Comparison of ENCODE assay signal across 19 cellular contexts in genomic region chr2:15667579-15668556, GRCh38.
DNase-seq lines count a peak whose midpoint lies in the region; ATAC-seq and TF ChIP-seq lines count a peak whose summit lies in the region.
"Had no signal": no experiment of that assay in that cellular context is flagged by ENCODE, and none has a peak within 500 bp of the region (broad histone marks: within the 10 kb centered on the region; RNA-seq: fewer than 3 reads in every experiment).

No MANE protein-coding gene starts in this region.

- WGBS in mammary epithelial cell (ENCODE audit: low coverage, missing lambda C conversion rate), result 62% methylated on average over 6 of the region's 6 CpGs
- 85% methylated on average over 6 of the region's 6 CpGs for WGBS in thyroid gland, 2 donors

- no peak for TF ChIP-seq POLR2A in thyroid gland (IDR thresholded peaks at IDR 0.05)

- in situ Hi-C loops in mammary epithelial cell (cut with MboI; ENCODE audit: low sequenced_read_pairs in 2 of 2), result no loop called here

- dilution Hi-C loops in mammary epithelial cell (cut with HindIII; ENCODE audit: low sequenced_read_pairs), result no loop called here

- H3K9me3 ChIP-seq in cardiac muscle cell (ENCODE audit: low read depth) (no peaks in the 10 kb centered on the region), mammary epithelial cell (replicated peaks; ENCODE audit: insufficient read depth, low read length) (no peaks in the 10 kb centered on the region), thyroid gland (no peaks in the 10 kb centered on the region), upper lobe of right lung (no peaks in the 10 kb centered on the region)
- H3K9me3 ChIP-seq: Peyer's patch had no signal

- H3K4me1 ChIP-seq in cardiac muscle cell (ENCODE audit: low read depth) (peaks cover 23% of the 10 kb centered on the region), mammary epithelial cell (ENCODE audit: insufficient read depth, low read length) (peaks cover 21% of the 10 kb centered on the region), thyroid gland (peaks cover 4 to 20% of the 10 kb centered on the region in 2 donors), upper lobe of right lung (no peaks in the 10 kb centered on the region)

- H3K79me2 ChIP-seq in mammary epithelial cell (ENCODE audit: insufficient read depth, low read length), result no peaks in the 10 kb centered on the region

- CTCF ChIA-PET in mammary epithelial cell (lab: Charles Lee; ENCODE audit: low non-redundant PET), result no interaction called here

- H3K27ac ChIP-seq in cardiac muscle cell (peak overlapping the region; percentile 78), mammary epithelial cell (ENCODE audit: insufficient read depth, low read depth, low read length) (no peak overlapping the region), thyroid gland (peak overlapping the region in 2 of 3 donors; percentile 28 to 53), upper lobe of right lung (no peak overlapping the region)
- H3K27ac ChIP-seq: 22Rv1, dorsolateral prefrontal cortex had no signal

- H3K4me2 ChIP-seq in mammary epithelial cell (ENCODE audit: insufficient read depth, low read depth, low read length), result peak overlapping the region; percentile 37

- intact Hi-C loops in Right ventricle myocardium superior (cut with DNase I), result no loop called here
- intact Hi-C loops in mammary epithelial cell (cut with micrococcal nuclease), result no loop called here
- intact Hi-C loops in thyroid gland (cut with DNase I), result no loop called here
- intact Hi-C loops in upper lobe of right lung (cut with DNase I), result no loop called here

- H3K36me3 ChIP-seq in cardiac muscle cell, result no peaks in the 10 kb centered on the region
- no peaks in the 10 kb centered on the region for H3K36me3 ChIP-seq in mammary epithelial cell (ENCODE audit: insufficient read depth, low read length)
- no peaks in the 10 kb centered on the region for H3K36me3 ChIP-seq in thyroid gland
- no peaks in the 10 kb centered on the region for H3K36me3 ChIP-seq in upper lobe of right lung
- H3K36me3 ChIP-seq: Peyer's patch had no signal

- peak overlapping the region; percentile 61 for H2AFZ ChIP-seq in mammary epithelial cell (ENCODE audit: low read depth, low read length)

- no peaks in the 10 kb centered on the region for H4K20me1 ChIP-seq in mammary epithelial cell (ENCODE audit: insufficient read depth, low read length)

- DNase-seq in cardiac muscle cell (ENCODE audit: low read depth in 1 of 2, low spot score in 1 of 2) (peak in 1 of 2 donors; percentile 80), Right ventricle myocardium superior (no peak), mammary epithelial cell (peak; percentile 45), kidney glomerular epithelial cell (lab: John Stamatoyannopoulos, UW) (peak; percentile 27), thyroid gland (no peak), upper lobe of right lung (no peak)
- DNase-seq: activated CD8-positive, alpha-beta memory T cell treated with anti-CD3 and anti-CD28 coated beads for 24 hours; CD4-positive, CD25-positive, alpha-beta regulatory T cell; dorsolateral prefrontal cortex; mesendoderm; MV-4-11; NCI-H2029 treated with DMSO at 0.1 percent for 48 hours; NCI-H69; Peyer's patch; SW 1271 had no signal

- no peak overlapping the region for H3K9ac ChIP-seq in mammary epithelial cell (ENCODE audit: insufficient read depth, low read length)

- no TSS peak for BruUV-seq in mammary epithelial cell (replicated peaks; lab: Mats Ljungman, UMichigan)

- TF ChIP-seq CTCF in cardiac muscle cell (IDR thresholded peaks at IDR 0.05; ENCODE audit: low read depth, low read length) (no peak), mammary epithelial cell (conservative IDR thresholded peaks at IDR 0.05 in 1 of 2, IDR thresholded peaks at IDR 0.05 in 1 of 2; ENCODE audit: extremely low read depth in 1 of 2, insufficient read depth in 1 of 2, low read depth in 1 of 2, low read length in 2 of 2) (no peak), thyroid gland (IDR thresholded peaks at IDR 0.05) (no peak), upper lobe of right lung (IDR thresholded peaks at IDR 0.05) (no peak)

- H3K27me3 ChIP-seq in cardiac muscle cell (no peaks in the 10 kb centered on the region), mammary epithelial cell (ENCODE audit: insufficient read depth, low read length) (no peaks in the 10 kb centered on the region), thyroid gland (no peaks in the 10 kb centered on the region), upper lobe of right lung (no peaks in the 10 kb centered on the region)
- H3K27me3 ChIP-seq: Peyer's patch had no signal

- no peak overlapping the region for H3K4me3 ChIP-seq in cardiac muscle cell
- no peak overlapping the region for H3K4me3 ChIP-seq in mammary epithelial cell (replicated peaks in 1 of 3; ENCODE audit: insufficient read depth in 1 of 3, low read depth in 2 of 3, low read length in 3 of 3)
- no peak overlapping the region for H3K4me3 ChIP-seq in thyroid gland (replicated peaks in 1 of 3)
- H3K4me3 ChIP-seq in upper lobe of right lung, result no peak overlapping the region
- H3K4me3 ChIP-seq: dorsolateral prefrontal cortex, Peyer's patch had no signal

- no peak for ATAC-seq in Right ventricle myocardium superior (ENCODE audit: poor library complexity)
- no peak for ATAC-seq in HG03354 (IDR thresholded peaks at IDR 0.05; ENCODE audit: poor library complexity, severe bottlenecking, unreplicated experiment)
- ATAC-seq in upper lobe of right lung, result no peak
- no peak for ATAC-seq in GM18520 (IDR thresholded peaks at IDR 0.05; ENCODE audit: unreplicated experiment)
- ATAC-seq: activated T-helper 17 cell treated with anti-CD3 and anti-CD28 coated beads, Interleukin-2, amount 50 U/mL, for 72 hours had no signal

Comparison
In these comparisons a context has a peak if more than half of its experiments do, and no peak if none do; other contexts are left out.
1. DNase-seq: peak in mammary epithelial cell (single experiment) and kidney glomerular epithelial cell (single experiment); none in Right ventricle myocardium superior (single experiment), thyroid gland (0 of 2) and upper lobe of right lung (single experiment).
2. H3K27ac ChIP-seq: peak in cardiac muscle cell (single experiment) and thyroid gland (2 of 3); none in mammary epithelial cell (single experiment) and upper lobe of right lung (single experiment).